Comparison of ENCODE assay signal across 10 cellular contexts in the genomic region with DNA sequence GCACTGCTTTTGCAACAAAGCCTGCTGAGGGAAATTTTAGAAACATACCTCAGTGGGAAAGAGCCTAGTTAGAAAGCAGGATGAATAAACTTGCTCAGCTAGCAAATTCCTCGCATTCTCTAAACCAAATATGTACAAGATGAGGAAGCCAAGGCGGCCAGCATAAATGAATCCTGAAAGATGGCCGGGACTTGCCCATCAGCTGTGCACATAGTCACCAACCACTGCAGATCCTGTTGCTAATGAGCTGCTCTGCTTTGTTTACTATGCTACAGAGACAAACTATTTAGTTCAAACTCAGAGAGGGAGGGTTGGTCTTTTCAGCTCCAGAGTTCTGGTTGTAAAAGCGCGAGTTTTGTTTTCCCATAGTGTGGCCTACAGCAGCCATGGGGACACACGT. TPM values are rescaled to one million over a fixed set of nuclear protein-coding genes. Genes with fewer than 3 reads are reported as not detected.
A peak's percentile ranks its signal among the peaks of the same experiment; 100 is the strongest.
DNase-seq lines count a peak whose midpoint lies in the region; ATAC-seq and TF ChIP-seq lines count a peak whose summit lies in the region.
"Had no signal": no experiment of that assay in that cellular context is flagged by ENCODE, and none has a peak within 500 bp of the region (broad histone marks: within the 10 kb centered on the region; RNA-seq: fewer than 3 reads in every experiment).

No MANE protein-coding gene starts in this region.

- H2BK5ac ChIP-seq in trophoblast cell (ENCODE audit: low read depth, low read length, poor library complexity) = peak overlapping the region; percentile 94

- no peaks in the 10 kb centered on the region for H3K36me3 ChIP-seq in SJCRH30
- no peaks in the 10 kb centered on the region for H3K36me3 ChIP-seq in trophoblast cell (ENCODE audit: control insufficient read depth in 1 of 2, insufficient read depth in 2 of 2, low read length in 2 of 2)
- H3K36me3 ChIP-seq in CD8-positive, alpha-beta T cell (ENCODE audit: insufficient read depth, low read length) = no peaks in the 10 kb centered on the region

- DNase-seq in EL (peak; percentile 93), SJCRH30 (peak; percentile 26 to 32), fibroblast of pulmonary artery (ENCODE audit: low read depth) (peak; percentile 80), trophoblast cell (peak; percentile 85 to 92), GM13976 (ENCODE audit: low spot score) (no peak), KG1 (lab: John Stamatoyannopoulos, UW) (no peak)
- DNase-seq in CD8-positive, alpha-beta T cell = no peak
- DNase-seq: mucosa of descending colon had no signal

- H3K79me1 ChIP-seq in trophoblast cell (ENCODE audit: low read length) = peaks cover 19% of the 10 kb centered on the region

- H3K27ac ChIP-seq in SJCRH30 (peak overlapping the region; percentile 48), trophoblast cell (ENCODE audit: low read depth, low read length) (peak overlapping the region; percentile 86)
- no peak overlapping the region for H3K27ac ChIP-seq in CD8-positive, alpha-beta T cell (ENCODE audit: low read depth, low read length)
- H3K27ac ChIP-seq: VCaP had no signal

- no CpG with 5 or more reads among the region's 6 CpGs for WGBS in trophoblast cell (ENCODE audit: extremely low coverage, insufficient coverage, insufficient read length)

- H3K4me3 ChIP-seq in SJCRH30 = no peak overlapping the region
- H3K4me3 ChIP-seq in fibroblast of pulmonary artery (replicated peaks; ENCODE audit: low read depth, low read length) = no peak overlapping the region
- H3K4me3 ChIP-seq in trophoblast cell (ENCODE audit: low read depth, low read length) = no peak overlapping the region
- no peak overlapping the region for H3K4me3 ChIP-seq in CD8-positive, alpha-beta T cell (ENCODE audit: low read depth, low read length)
- H3K4me3 ChIP-seq: mucosa of descending colon had no signal

- no peak overlapping the region for H3K23ac ChIP-seq in trophoblast cell (ENCODE audit: low read length)

- H3K9ac ChIP-seq in trophoblast cell (ENCODE audit: low read length) = no peak overlapping the region

- H3K18ac ChIP-seq in trophoblast cell (ENCODE audit: low read length) = peak overlapping the region; percentile 87

- H2AK5ac ChIP-seq in trophoblast cell (ENCODE audit: low read length) = no peak overlapping the region

- no peaks in the 10 kb centered on the region for H3K4me1 Mint-ChIP-seq in CD8-positive, alpha-beta T cell (ENCODE audit: low read depth)

- H3K14ac ChIP-seq in trophoblast cell (ENCODE audit: low read length) = peak overlapping the region; percentile 89

- H4K8ac ChIP-seq in trophoblast cell (ENCODE audit: low read depth, low read length) = peak overlapping the region; percentile 66

- H3K4me1 ChIP-seq in SJCRH30 (peaks cover 4% of the 10 kb centered on the region), trophoblast cell (ENCODE audit: control insufficient read depth in 1 of 2, insufficient read depth in 2 of 2, low read length in 2 of 2) (peaks cover 2 to 7% of the 10 kb centered on the region in 2 experiments)
- H3K4me1 ChIP-seq in CD8-positive, alpha-beta T cell (ENCODE audit: insufficient read depth, low read length) = no peaks in the 10 kb centered on the region

- in situ Hi-C loops in GM13976 (cut with MboI; ENCODE audit: low sequenced_read_pairs, unreplicated experiment) = loop anchor here (25.0 kb wide), 1 partner anchor 1301 kb away; no protein-coding TSS in a partner anchor

- H3K4me3 Mint-ChIP-seq in CD8-positive, alpha-beta T cell = no peak overlapping the region

- intact Hi-C loops in CD8-positive, alpha-beta T cell (cut with DNase I, micrococcal nuclease) = loop anchor here (5.0 kb wide), 3 partner anchors 646 to 1306 kb away; no protein-coding TSS in a partner anchor

- POLR2A ChIA-PET in CD8-positive, alpha-beta T cell (lab: Charles Lee) = no interaction called here

- H3K4me2 ChIP-seq in trophoblast cell (ENCODE audit: low read length) = peak overlapping the region; percentile 12

- H3K9me3 ChIP-seq in SJCRH30 (replicated peaks) (no peaks in the 10 kb centered on the region), trophoblast cell (ENCODE audit: insufficient read depth, low read depth, low read length) (no peaks in the 10 kb centered on the region)
- no peaks in the 10 kb centered on the region for H3K9me3 ChIP-seq in CD8-positive, alpha-beta T cell (ENCODE audit: low read length)
- H3K9me3 ChIP-seq: mucosa of descending colon had no signal

- peak overlapping the region; percentile 73 for H3K4ac ChIP-seq in trophoblast cell (ENCODE audit: low read depth, low read length)

- H3K79me2 ChIP-seq in trophoblast cell (ENCODE audit: control insufficient read depth, insufficient read depth, low read length, poor library complexity) = no peaks in the 10 kb centered on the region

- CTCF ChIA-PET in CD8-positive, alpha-beta T cell (lab: Charles Lee) = interaction anchor here (3.4 kb wide), 1 partner anchor 11 kb away, joined by 17 read pairs; no protein-coding TSS in a partner anchor

- H2BK120ac ChIP-seq in trophoblast cell (ENCODE audit: insufficient read depth, low read length, poor library complexity) = peak overlapping the region; percentile 96

- peak overlapping the region; percentile 96 for H4K91ac ChIP-seq in trophoblast cell (ENCODE audit: low read depth, low read length)

- no peaks in the 10 kb centered on the region for H3K36me3 Mint-ChIP-seq in CD8-positive, alpha-beta T cell

- peak overlapping the region; percentile 88 for H2BK12ac ChIP-seq in trophoblast cell (ENCODE audit: low read length)

- H3K27me3 ChIP-seq in SJCRH30 (no peaks in the 10 kb centered on the region), trophoblast cell (ENCODE audit: insufficient read depth, low read length) (no peaks in the 10 kb centered on the region)
- no peaks in the 10 kb centered on the region for H3K27me3 ChIP-seq in CD8-positive, alpha-beta T cell (ENCODE audit: insufficient read depth, low read length)

- no peak overlapping the region for H4K12ac ChIP-seq in trophoblast cell (ENCODE audit: low read depth, low read length)

- H3K27me3 Mint-ChIP-seq in CD8-positive, alpha-beta T cell (ENCODE audit: low read depth) = peaks cover 12% of the 10 kb centered on the region

- H3K27ac Mint-ChIP-seq in CD8-positive, alpha-beta T cell = no peak overlapping the region

- H2AFZ ChIP-seq in trophoblast cell (ENCODE audit: insufficient read depth, low read length, poor library complexity) = peak overlapping the region; percentile 45

- TF ChIP-seq CTCF in fibroblast of pulmonary artery (IDR thresholded peaks at IDR 0.05; ENCODE audit: low read length, missing control alignments) = no peak
- no peak for TF ChIP-seq CTCF in GM13976 (IDR thresholded peaks at IDR 0.05; ENCODE audit: borderline replicate concordance, control extremely low read depth, extremely low read depth, insufficient read depth, missing control alignments)
- TF ChIP-seq CTCF in CD8-positive, alpha-beta T cell (IDR thresholded peaks at IDR 0.05) = no peak

- ATAC-seq in CD8-positive, alpha-beta T cell = no peak
- ATAC-seq in HG03521 (IDR thresholded peaks at IDR 0.05; ENCODE audit: unreplicated experiment) = no peak
- ATAC-seq: mucosa of descending colon had no signal

- no peaks in the 10 kb centered on the region for H3K9me3 Mint-ChIP-seq in CD8-positive, alpha-beta T cell

RNA-seq across cellular contexts. Expression of a gene that starts 49.0 kb away (rescaled TPM):
- 1.0 and 1.5 TPM in 2 replicates for total RNA-seq in SJCRH30 (2014; rRNA removed; shearing (Covaris generic))
- 3.2 TPM in 2 replicates for polyA plus RNA-seq in trophoblast cell (2013)
- 1 to 10 TPM; 2.2 TPM for total RNA-seq in CD8-positive, alpha-beta T cell

Comparison
In these comparisons a context has a peak if more than half of its experiments do, and no peak if none do; other contexts are left out.
1. DNase-seq: peak in EL (single experiment), SJCRH30 (2 of 2), fibroblast of pulmonary artery (single experiment) and trophoblast cell (2 of 2); none in GM13976 (single experiment), CD8-positive, alpha-beta T cell (0 of 7) and KG1 (single experiment).